8 cellular contexts compared by ENCODE assay signal in the genomic region with DNA sequence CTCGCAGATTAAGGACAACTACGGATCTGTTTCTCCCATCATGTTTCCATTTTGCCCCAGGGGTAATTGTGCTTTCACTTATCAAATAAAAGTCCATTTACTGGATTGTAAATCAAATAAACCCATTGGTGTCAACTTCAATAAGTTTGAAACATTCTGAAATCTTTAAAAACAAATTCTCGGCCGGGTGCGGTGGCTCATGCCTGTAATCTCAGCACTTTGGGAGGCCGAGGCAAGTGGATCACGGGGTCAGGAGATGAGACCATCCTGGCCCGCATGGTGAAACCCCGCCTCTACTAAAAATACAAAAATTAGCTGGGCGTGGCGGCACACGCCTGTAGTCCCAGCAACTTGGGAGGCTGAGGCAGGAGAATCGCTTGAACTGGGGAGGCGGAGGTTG. TPM values are rescaled to one million over a fixed set of nuclear protein-coding genes. Genes with fewer than 3 reads are reported as not detected.
DNase-seq lines count a peak whose midpoint lies in the region; ATAC-seq and TF ChIP-seq lines count a peak whose summit lies in the region.
"Not testable (repeated sequence)": the region's sequence is repeated elsewhere in the genome, so short reads cannot be mapped to it uniquely, and the experiment has no call there.

No MANE protein-coding gene starts in this region.

- H3K4me2 ChIP-seq in SK-N-SH; osteoblast (ENCODE audit: insufficient read depth, low read length): not testable (repeated sequence)

- peaks cover 14% of the 10 kb centered on the region for H3K4me1 ChIP-seq in CD4-positive, alpha-beta memory T cell (ENCODE audit: insufficient read depth, low read length)
- H3K4me1 ChIP-seq in SK-N-SH (ENCODE audit: control insufficient read depth in 1 of 2, insufficient read depth in 2 of 2, low read depth in 1 of 2, low read length in 1 of 2), result not testable (repeated sequence)
- H3K4me1 ChIP-seq in osteoblast (ENCODE audit: insufficient read depth, low read length), result peaks cover 20% of the 10 kb centered on the region
- peaks cover 13% of the 10 kb centered on the region for H3K4me1 ChIP-seq in vagina

- H3K36me3 ChIP-seq in CD4-positive, alpha-beta memory T cell (ENCODE audit: insufficient read depth, low read length), result peaks cover 64% of the 10 kb centered on the region
- H3K36me3 ChIP-seq in SK-N-SH (replicated peaks in 1 of 2; ENCODE audit: control insufficient read depth in 1 of 2, insufficient read depth in 2 of 2, low read length in 1 of 2) (peaks cover 65 to 93% of the 10 kb centered on the region in 2 experiments), osteoblast (ENCODE audit: insufficient read depth, low read length) (peaks cover 90% of the 10 kb centered on the region), vagina (peaks cover 0 to 85% of the 10 kb centered on the region in 2 donors)

- WGBS in SK-N-SH (ENCODE audit: low lambda C conversion rate), result 87% methylated on average over 14 of the region's 14 CpGs

- peak in 1 of 2 experiments; percentile 29; a peak in 1 of 4 replicates for TF ChIP-seq EP300 in SK-N-SH (IDR thresholded peaks at IDR 0.05; ENCODE audit: borderline replicate concordance in 1 of 2, low read depth in 1 of 2, low read length in 1 of 2)

- not testable (repeated sequence) for H3K9me3 ChIP-seq in CD4-positive, alpha-beta memory T cell (ENCODE audit: control insufficient read depth in 1 of 2, low read length in 2 of 2); SK-N-SH; osteoblast (ENCODE audit: low read depth, low read length); vagina

- not testable (repeated sequence) for TF ChIP-seq RAD21 in SK-N-SH (IDR thresholded peaks at IDR 0.05; ENCODE audit: low read length)

- not testable (repeated sequence) for DNase-seq in CD4-positive, alpha-beta memory T cell; activated T-cell treated with anti-CD3 and anti-CD28 coated beads, Interleukin-2, amount 50 U/mL, for 24 hours; central memory CD8-positive, alpha-beta T cell (ENCODE audit: low spot score in 2 of 2); osteoblast (ENCODE audit: insufficient read length, low spot score, missing footprints); substantia nigra (lab: John Stamatoyannopoulos, UW); vagina (ENCODE audit: extremely low spot score in 2 of 2)
- peak; percentile 42 for DNase-seq in SK-N-SH
- DNase-seq in mesenteric fat pad (ENCODE audit: low spot score), result peak; percentile 55

- not testable (repeated sequence) for H3K27me3 ChIP-seq in CD4-positive, alpha-beta memory T cell (ENCODE audit: insufficient read depth, low read length); SK-N-SH (ENCODE audit: insufficient read depth); osteoblast (ENCODE audit: insufficient read depth, low read length); vagina

- H3K27ac Mint-ChIP-seq in CD4-positive, alpha-beta memory T cell, result peak overlapping the region in 4 of 7 donors; percentile 29 to 68 (median 47)
- peak overlapping the region; percentile 76 for H3K27ac Mint-ChIP-seq in activated T-cell treated with anti-CD3 and anti-CD28 coated beads, Interleukin-2, amount 50 U/mL, for 24 hours
- H3K27ac Mint-ChIP-seq in central memory CD8-positive, alpha-beta T cell (ENCODE audit: low read depth), result peak overlapping the region; percentile 4

- H3K4me3 ChIP-seq in CD4-positive, alpha-beta memory T cell (ENCODE audit: low read length in 2 of 2); SK-N-SH (ENCODE audit: low read depth in 2 of 2, low read length in 1 of 2); osteoblast (ENCODE audit: insufficient read depth, low read length); vagina: not testable (repeated sequence)

- H4K20me1 ChIP-seq in SK-N-SH (ENCODE audit: insufficient read depth), result 0 out of 2 replicates have a peak, but pooled peaks cover 10% of the 10 kb centered on the region
- H4K20me1 ChIP-seq in osteoblast (ENCODE audit: insufficient read depth, low read length), result peaks cover 22% of the 10 kb centered on the region

- H3K4me1 Mint-ChIP-seq in CD4-positive, alpha-beta memory T cell, result peaks cover 9 to 15% (median 12%) of the 10 kb centered on the region in 4 donors
- peaks cover 15% of the 10 kb centered on the region for H3K4me1 Mint-ChIP-seq in activated T-cell treated with anti-CD3 and anti-CD28 coated beads, Interleukin-2, amount 50 U/mL, for 24 hours (ENCODE audit: low read depth)
- H3K4me1 Mint-ChIP-seq in central memory CD8-positive, alpha-beta T cell, result not testable (repeated sequence)

- H3K27ac ChIP-seq in CD4-positive, alpha-beta memory T cell (ENCODE audit: low read depth, low read length), result not testable (repeated sequence)
- H3K27ac ChIP-seq in SK-N-SH (ENCODE audit: low read depth in 2 of 2, low read length in 1 of 2), result 0 out of 4 replicates have a peak overlapping the region, but pooled peaks of 1 of the 2 experiments have one; percentile 45
- peak overlapping the region; percentile 6 for H3K27ac ChIP-seq in osteoblast (ENCODE audit: low read depth, low read length)
- peak overlapping the region; percentile 55 for H3K27ac ChIP-seq in substantia nigra (ENCODE audit: low read depth, low read length, poor library complexity, severe bottlenecking)
- H3K27ac ChIP-seq in vagina, result peak overlapping the region; percentile 53

- H3F3A ChIP-seq in SK-N-SH (replicated peaks; ENCODE audit: insufficient read depth), result peaks cover 49% of the 10 kb centered on the region

- not testable (repeated sequence) for H3K4me3 Mint-ChIP-seq in CD4-positive, alpha-beta memory T cell; activated T-cell treated with anti-CD3 and anti-CD28 coated beads, Interleukin-2, amount 50 U/mL, for 24 hours; central memory CD8-positive, alpha-beta T cell

- not testable (repeated sequence) for TF ChIP-seq POLR2A in vagina (IDR thresholded peaks at IDR 0.05)

- intact Hi-C loops in CD4-positive, alpha-beta memory T cell (cut with micrococcal nuclease), result loop anchor here (5.0 kb wide), 1 partner anchor 361 kb away; the partner anchor contains the start of gene UPK2
- intact Hi-C loops in vagina (cut with DNase I), result loop anchor here (5.0 kb wide), 1 partner anchor 61 kb away; no protein-coding TSS in a partner anchor

- not testable (repeated sequence) for ATAC-seq in central memory CD8-positive, alpha-beta T cell (replicated peaks; ENCODE audit: extremely low read depth, poor library complexity, severe bottlenecking)

- POLR2A ChIA-PET in CD4-positive, alpha-beta memory T cell (lab: Charles Lee; ENCODE audit: partially characterized antibody), result interaction anchor here (2.1 kb wide), 1 partner anchor 14 kb away, joined by 13 read pairs; no protein-coding TSS in a partner anchor
- POLR2A ChIA-PET in SK-N-SH (lab: Yijun Ruan, JAX), result not testable (repeated sequence)

- not testable (repeated sequence) for H2AFZ ChIP-seq in SK-N-SH (ENCODE audit: low read depth); osteoblast (ENCODE audit: low read length)

- not testable (repeated sequence) for H3K27me3 Mint-ChIP-seq in CD4-positive, alpha-beta memory T cell; activated T-cell treated with anti-CD3 and anti-CD28 coated beads, Interleukin-2, amount 50 U/mL, for 24 hours; central memory CD8-positive, alpha-beta T cell

- not testable (repeated sequence) for H3K9me3 Mint-ChIP-seq in CD4-positive, alpha-beta memory T cell; activated T-cell treated with anti-CD3 and anti-CD28 coated beads, Interleukin-2, amount 50 U/mL, for 24 hours; central memory CD8-positive, alpha-beta T cell

- H3K36me3 Mint-ChIP-seq in CD4-positive, alpha-beta memory T cell, result peaks cover 50 to 67% of the 10 kb centered on the region in 2 donors
- H3K36me3 Mint-ChIP-seq in activated T-cell treated with anti-CD3 and anti-CD28 coated beads, Interleukin-2, amount 50 U/mL, for 24 hours (ENCODE audit: low read depth), result peaks cover 89% of the 10 kb centered on the region
- peaks cover 73% of the 10 kb centered on the region for H3K36me3 Mint-ChIP-seq in central memory CD8-positive, alpha-beta T cell (ENCODE audit: insufficient read depth)

- H3K9me2 ChIP-seq in SK-N-SH, result not testable (repeated sequence)

- not testable (repeated sequence) for H3K9ac ChIP-seq in SK-N-SH

- TF ChIP-seq CTCF in SK-N-SH (IDR thresholded peaks at IDR 0.05); osteoblast (IDR thresholded peaks at IDR 0.05; ENCODE audit: extremely low read depth, low read depth, low read length); vagina (IDR thresholded peaks at IDR 0.05): not testable (repeated sequence)

- H3K79me2 ChIP-seq in SK-N-SH (ENCODE audit: insufficient read depth), result peaks cover 34% of the 10 kb centered on the region; the same call in 1 of the 2 replicates
- H3K79me2 ChIP-seq in osteoblast (ENCODE audit: insufficient read depth, low read length), result peaks cover 38% of the 10 kb centered on the region

- CTCF ChIA-PET in CD4-positive, alpha-beta memory T cell (lab: Charles Lee; ENCODE audit: partially characterized antibody), result interaction anchor here (7.1 kb wide), 1 partner anchor 12 kb away, joined by 106 read pairs; the partner anchor contains the start of gene PHLDB1
- CTCF ChIA-PET in SK-N-SH (lab: Yijun Ruan, JAX), result interaction anchor here (2.0 to 6.2 kb wide), 4 partner anchors 13 to 70 kb away, joined by 5 to 144 read pairs (median 14); no protein-coding TSS in a partner anchor

RNA-seq across cellular contexts. Expression of gene PHLDB1, which starts 10.7 kb away (rescaled TPM):
- 1 to 10 TPM; 3.0 to 3.9 TPM for total RNA-seq in CD4-positive, alpha-beta memory T cell
- polyA plus RNA-seq in CD4-positive, alpha-beta memory T cell, result 1 to 10 TPM in 1 of 2 donors, under 1 TPM in 1; 0.34 to 1.2 TPM
- polyA plus RNA-seq in SK-N-SH (2012; rRNA removed), result 89.4 and 104 TPM in 2 replicates
- polyA plus RNA-seq in SK-N-SH (2012; cell fraction: cytosol; rRNA removed), result 37.8 and 52.6 TPM in 2 replicates
- 270 and 294 TPM in 2 replicates for polyA plus RNA-seq in SK-N-SH (2012; cell fraction: nucleus; rRNA removed)
- total RNA-seq in mesenteric fat pad, result 562 TPM
- total RNA-seq in osteoblast, result 86.9 and 96.3 TPM in 2 replicates
- total RNA-seq in vagina, result 119 TPM

RNA-seq across cellular contexts. Expression of gene ARCN1, which starts 24.5 kb away (rescaled TPM):
- total RNA-seq in CD4-positive, alpha-beta memory T cell, result 100 to 1,000 TPM; 133 to 134 TPM
- polyA plus RNA-seq in CD4-positive, alpha-beta memory T cell, result 100 to 1,000 TPM; 157 to 168 TPM
- 128 and 162 TPM in 2 replicates for polyA plus RNA-seq in SK-N-SH (2012; rRNA removed)
- polyA plus RNA-seq in SK-N-SH (2012; cell fraction: cytosol; rRNA removed), result 169 and 180 TPM in 2 replicates
- polyA plus RNA-seq in SK-N-SH (2012; cell fraction: nucleus; rRNA removed), result 42.1 and 91.4 TPM in 2 replicates
- total RNA-seq in mesenteric fat pad, result 176 TPM
- 162 and 172 TPM in 2 replicates for total RNA-seq in osteoblast
- total RNA-seq in vagina, result 78.6 TPM

RNA-seq across cellular contexts. Expression of gene IFT46, which starts 31.0 kb away (rescaled TPM):
- 10 to 100 TPM; 12.1 to 14.9 TPM for total RNA-seq in CD4-positive, alpha-beta memory T cell
- polyA plus RNA-seq in CD4-positive, alpha-beta memory T cell, result 1 to 10 TPM; 5.7 to 5.9 TPM
- polyA plus RNA-seq in SK-N-SH (2012; rRNA removed), result 23.4 and 30.8 TPM in 2 replicates
- polyA plus RNA-seq in SK-N-SH (2012; cell fraction: cytosol; rRNA removed), result 29.0 and 29.7 TPM in 2 replicates
- 25.3 and 30.0 TPM in 2 replicates for polyA plus RNA-seq in SK-N-SH (2012; cell fraction: nucleus; rRNA removed)
- total RNA-seq in mesenteric fat pad, result 11.4 TPM
- total RNA-seq in osteoblast, result 31.8 and 37.7 TPM in 2 replicates
- 30.0 TPM for total RNA-seq in vagina

Comparison
In these comparisons a context has a peak if more than half of its experiments do, and no peak if none do; other contexts are left out.
1. H3K27ac Mint-ChIP-seq: peak in every context shown above with its lines; median percentile 76 in activated T-cell treated with anti-CD3 and anti-CD28 coated beads, Interleukin-2, amount 50 U/mL, for 24 hours; 47 in CD4-positive, alpha-beta memory T cell; 4 in central memory CD8-positive, alpha-beta T cell.
2. RNA of gene PHLDB1, which starts 10.7 kb away (total RNA-seq): 562 TPM in mesenteric fat pad (single experiment), 119 TPM in vagina (single experiment) and 86.9 to 96.3 TPM in osteoblast; 3.0 to 3.9 TPM in CD4-positive, alpha-beta memory T cell; every median in the first group is over 10 times any median in the second.